Comparison of ENCODE assay signal across 1 cellular context in the genomic region with DNA sequence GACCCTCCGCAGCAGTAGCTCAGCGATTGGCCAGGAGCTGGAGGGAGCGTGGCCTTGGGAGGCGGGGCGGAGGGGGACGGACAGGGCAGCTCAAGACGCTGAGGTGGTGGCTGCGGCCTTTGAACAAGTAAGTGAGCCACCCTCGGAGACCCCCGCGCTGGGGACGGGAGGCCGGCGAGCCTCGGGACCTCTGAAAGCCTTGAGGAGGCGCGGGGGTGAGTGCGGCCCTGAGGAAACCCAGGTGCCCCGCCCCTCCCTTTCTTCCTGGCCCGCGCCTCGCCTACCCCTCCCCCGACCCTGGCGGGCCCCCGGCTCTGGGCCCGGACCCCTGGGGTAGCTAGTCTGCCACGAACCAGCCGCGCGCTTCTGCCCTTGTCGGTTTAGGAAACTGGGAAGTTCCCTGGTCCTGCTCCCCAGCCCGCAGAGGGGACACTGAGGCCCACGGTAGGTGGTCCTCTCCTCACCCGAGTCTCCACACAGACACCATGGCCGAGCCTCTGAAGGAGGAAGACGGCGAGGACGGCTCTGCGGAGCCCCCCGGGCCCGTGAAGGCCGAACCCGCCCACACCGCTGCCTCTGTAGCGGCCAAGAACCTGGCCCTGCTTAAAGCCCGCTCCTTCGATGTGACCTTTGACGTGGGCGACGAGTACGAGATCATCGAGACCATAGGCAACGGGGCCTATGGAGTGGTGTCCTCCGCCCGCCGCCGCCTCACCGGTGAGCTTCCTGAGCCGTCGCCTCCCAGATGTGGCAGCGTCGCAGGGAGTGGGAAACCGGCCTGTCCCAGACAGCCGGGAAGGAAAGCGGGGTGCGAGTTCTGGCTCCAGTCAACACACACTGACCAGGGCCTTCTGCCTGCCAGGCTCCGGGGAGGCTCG.
TF ChIP-seq lines count a peak whose summit lies in the region.

A gene (plus strand): TSS at position 83 of the 878 bp plus-strand sequence. CDS start 403 bp downstream, at position 486.

TF ChIP-seq in HepG2, 621 proteins besides CTCF, POLR2A, EP300 and RAD21 (continued from another document):
- TF ChIP-seq, protein P1, sequence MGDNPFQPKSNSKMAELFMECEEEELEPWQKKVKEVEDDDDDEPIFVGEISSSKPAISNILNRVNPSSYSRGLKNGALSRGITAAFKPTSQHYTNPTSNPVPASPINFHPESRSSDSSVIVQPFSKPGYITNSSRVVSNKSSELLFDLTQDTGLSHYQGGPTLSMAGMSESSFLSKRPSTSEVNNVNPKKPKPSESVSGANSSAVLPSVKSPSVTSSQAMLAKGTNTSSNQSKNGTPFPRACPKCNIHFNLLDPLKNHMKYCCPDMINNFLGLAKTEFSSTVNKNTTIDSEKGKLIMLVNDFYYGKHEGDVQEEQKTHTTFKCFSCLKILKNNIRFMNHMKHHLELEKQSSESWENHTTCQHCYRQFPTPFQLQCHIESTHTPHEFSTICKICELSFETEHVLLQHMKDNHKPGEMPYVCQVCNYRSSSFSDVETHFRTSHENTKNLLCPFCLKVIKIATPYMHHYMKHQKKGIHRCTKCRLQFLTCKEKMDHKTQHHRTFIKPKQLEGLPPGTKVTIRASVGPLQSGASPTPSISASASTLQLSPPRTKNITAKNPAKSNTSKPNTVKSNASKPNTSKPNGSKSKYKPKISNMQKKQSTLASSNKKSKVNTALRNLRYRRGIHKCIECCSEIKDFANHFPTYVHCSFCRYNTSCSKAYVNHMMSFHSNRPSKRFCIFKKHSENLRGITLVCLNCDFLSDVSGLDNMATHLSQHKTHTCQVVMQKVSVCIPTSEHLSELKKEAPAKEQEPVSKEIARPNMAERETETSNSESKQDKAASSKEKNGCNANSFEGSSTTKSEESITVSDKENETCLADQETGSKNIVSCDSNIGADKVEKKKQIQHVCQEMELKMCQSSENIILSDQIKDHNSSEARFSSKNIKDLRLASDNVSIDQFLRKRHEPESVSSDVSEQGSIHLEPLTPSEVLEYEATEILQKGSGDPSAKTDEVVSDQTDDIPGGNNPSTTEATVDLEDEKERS (CRISPR knock-in tag; IDR thresholded peaks at IDR 0.05): 0 out of 2 replicates have a peak, but pooled peaks have one; percentile 9
- 0 out of 2 replicates have a peak, but pooled peaks have one; percentile 48 for TF ChIP-seq ARNT2 (CRISPR knock-in tag; IDR thresholded peaks at IDR 0.05; ENCODE audit: low read depth)
- no peak for TF ChIP-seq GATA4 (IDR thresholded peaks at IDR 0.05; ENCODE audit: borderline replicate concordance, low read depth)
- no peak for TF ChIP-seq SP1 (IDR thresholded peaks at IDR 0.05)
- TF ChIP-seq SP1 (CRISPR knock-in tag; IDR thresholded peaks at IDR 0.05): peak; percentile 77; the same call in 1 of the 2 replicates
- peak; percentile 84; the same call in 1 of the 2 replicates for TF ChIP-seq ZNF749 (CRISPR knock-in tag; IDR thresholded peaks at IDR 0.05; ENCODE audit: borderline replicate concordance)
- TF ChIP-seq, protein P2, sequence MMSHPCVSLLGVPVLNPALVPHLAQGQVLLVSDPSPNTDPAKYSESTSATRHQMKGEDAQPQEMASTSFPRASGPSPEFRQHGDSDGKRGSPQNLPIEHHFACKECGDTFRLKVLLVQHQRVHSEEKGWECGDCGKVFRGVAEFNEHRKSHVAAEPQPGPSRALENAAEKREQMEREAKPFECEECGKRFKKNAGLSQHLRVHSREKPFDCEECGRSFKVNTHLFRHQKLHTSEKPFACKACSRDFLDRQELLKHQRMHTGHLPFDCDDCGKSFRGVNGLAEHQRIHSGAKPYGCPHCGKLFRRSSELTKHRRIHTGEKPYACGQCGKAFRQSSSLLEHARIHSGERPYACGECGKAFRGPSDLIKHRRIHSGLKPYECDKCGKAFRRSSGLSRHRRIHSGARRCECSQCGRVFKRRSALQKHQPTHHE (CRISPR knock-in tag; IDR thresholded peaks at IDR 0.05; ENCODE audit: borderline replicate concordance): no peak
- peak; percentile 51; the same call in 1 of the 2 replicates for TF ChIP-seq ZNF317 (CRISPR knock-in tag; IDR thresholded peaks at IDR 0.05)
- TF ChIP-seq ZNF652 (CRISPR knock-in tag; IDR thresholded peaks at IDR 0.05; ENCODE audit: borderline replicate concordance, low read depth): no peak
- TF ChIP-seq PHF8 (CRISPR knock-in tag; IDR thresholded peaks at IDR 0.05): 0 out of 2 replicates have a peak, but pooled peaks have one; percentile 22
- peak; percentile 60; the same call in 1 of the 2 replicates for TF ChIP-seq ZNF891 (CRISPR knock-in tag; IDR thresholded peaks at IDR 0.05)
- TF ChIP-seq REXO4 (CRISPR knock-in tag; IDR thresholded peaks at IDR 0.05; ENCODE audit: borderline replicate concordance): 0 out of 2 replicates have a peak, but pooled peaks have one; percentile 61
- TF ChIP-seq, protein P3, sequence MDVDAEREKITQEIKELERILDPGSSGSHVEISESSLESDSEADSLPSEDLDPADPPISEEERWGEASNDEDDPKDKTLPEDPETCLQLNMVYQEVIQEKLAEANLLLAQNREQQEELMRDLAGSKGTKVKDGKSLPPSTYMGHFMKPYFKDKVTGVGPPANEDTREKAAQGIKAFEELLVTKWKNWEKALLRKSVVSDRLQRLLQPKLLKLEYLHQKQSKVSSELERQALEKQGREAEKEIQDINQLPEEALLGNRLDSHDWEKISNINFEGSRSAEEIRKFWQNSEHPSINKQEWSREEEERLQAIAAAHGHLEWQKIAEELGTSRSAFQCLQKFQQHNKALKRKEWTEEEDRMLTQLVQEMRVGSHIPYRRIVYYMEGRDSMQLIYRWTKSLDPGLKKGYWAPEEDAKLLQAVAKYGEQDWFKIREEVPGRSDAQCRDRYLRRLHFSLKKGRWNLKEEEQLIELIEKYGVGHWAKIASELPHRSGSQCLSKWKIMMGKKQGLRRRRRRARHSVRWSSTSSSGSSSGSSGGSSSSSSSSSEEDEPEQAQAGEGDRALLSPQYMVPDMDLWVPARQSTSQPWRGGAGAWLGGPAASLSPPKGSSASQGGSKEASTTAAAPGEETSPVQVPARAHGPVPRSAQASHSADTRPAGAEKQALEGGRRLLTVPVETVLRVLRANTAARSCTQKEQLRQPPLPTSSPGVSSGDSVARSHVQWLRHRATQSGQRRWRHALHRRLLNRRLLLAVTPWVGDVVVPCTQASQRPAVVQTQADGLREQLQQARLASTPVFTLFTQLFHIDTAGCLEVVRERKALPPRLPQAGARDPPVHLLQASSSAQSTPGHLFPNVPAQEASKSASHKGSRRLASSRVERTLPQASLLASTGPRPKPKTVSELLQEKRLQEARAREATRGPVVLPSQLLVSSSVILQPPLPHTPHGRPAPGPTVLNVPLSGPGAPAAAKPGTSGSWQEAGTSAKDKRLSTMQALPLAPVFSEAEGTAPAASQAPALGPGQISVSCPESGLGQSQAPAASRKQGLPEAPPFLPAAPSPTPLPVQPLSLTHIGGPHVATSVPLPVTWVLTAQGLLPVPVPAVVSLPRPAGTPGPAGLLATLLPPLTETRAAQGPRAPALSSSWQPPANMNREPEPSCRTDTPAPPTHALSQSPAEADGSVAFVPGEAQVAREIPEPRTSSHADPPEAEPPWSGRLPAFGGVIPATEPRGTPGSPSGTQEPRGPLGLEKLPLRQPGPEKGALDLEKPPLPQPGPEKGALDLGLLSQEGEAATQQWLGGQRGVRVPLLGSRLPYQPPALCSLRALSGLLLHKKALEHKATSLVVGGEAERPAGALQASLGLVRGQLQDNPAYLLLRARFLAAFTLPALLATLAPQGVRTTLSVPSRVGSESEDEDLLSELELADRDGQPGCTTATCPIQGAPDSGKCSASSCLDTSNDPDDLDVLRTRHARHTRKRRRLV (CRISPR knock-in tag; IDR thresholded peaks at IDR 0.05): 0 out of 2 replicates have a peak, but pooled peaks have one; percentile 25
- 0 out of 2 replicates have a peak, but pooled peaks have one; percentile 31 for TF ChIP-seq KDM5A (IDR thresholded peaks at IDR 0.05; ENCODE audit: borderline replicate concordance, low read length)
- TF ChIP-seq SP2 (CRISPR knock-in tag; IDR thresholded peaks at IDR 0.05): peak; percentile 90; the same call in 1 of the 2 replicates
- TF ChIP-seq RBFOX2 (IDR thresholded peaks at IDR 0.05; ENCODE audit: low read depth, low read length): peak; percentile 17
- no peak for TF ChIP-seq POGZ (CRISPR knock-in tag; IDR thresholded peaks at IDR 0.05)
- no peak for TF ChIP-seq IRF2 (CRISPR knock-in tag; IDR thresholded peaks at IDR 0.05)
- no peak for TF ChIP-seq ZNF567 (CRISPR knock-in tag; IDR thresholded peaks at IDR 0.05; ENCODE audit: borderline replicate concordance)
- TF ChIP-seq, protein P4, sequence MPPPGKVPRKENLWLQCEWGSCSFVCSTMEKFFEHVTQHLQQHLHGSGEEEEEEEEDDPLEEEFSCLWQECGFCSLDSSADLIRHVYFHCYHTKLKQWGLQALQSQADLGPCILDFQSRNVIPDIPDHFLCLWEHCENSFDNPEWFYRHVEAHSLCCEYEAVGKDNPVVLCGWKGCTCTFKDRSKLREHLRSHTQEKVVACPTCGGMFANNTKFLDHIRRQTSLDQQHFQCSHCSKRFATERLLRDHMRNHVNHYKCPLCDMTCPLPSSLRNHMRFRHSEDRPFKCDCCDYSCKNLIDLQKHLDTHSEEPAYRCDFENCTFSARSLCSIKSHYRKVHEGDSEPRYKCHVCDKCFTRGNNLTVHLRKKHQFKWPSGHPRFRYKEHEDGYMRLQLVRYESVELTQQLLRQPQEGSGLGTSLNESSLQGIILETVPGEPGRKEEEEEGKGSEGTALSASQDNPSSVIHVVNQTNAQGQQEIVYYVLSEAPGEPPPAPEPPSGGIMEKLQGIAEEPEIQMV (CRISPR knock-in tag; IDR thresholded peaks at IDR 0.05; ENCODE audit: low read depth): no peak
- 0 out of 2 replicates have a peak, but pooled peaks have one; percentile 45 for TF ChIP-seq CHCHD3 (CRISPR knock-in tag; IDR thresholded peaks at IDR 0.05)
- TF ChIP-seq, protein P5, sequence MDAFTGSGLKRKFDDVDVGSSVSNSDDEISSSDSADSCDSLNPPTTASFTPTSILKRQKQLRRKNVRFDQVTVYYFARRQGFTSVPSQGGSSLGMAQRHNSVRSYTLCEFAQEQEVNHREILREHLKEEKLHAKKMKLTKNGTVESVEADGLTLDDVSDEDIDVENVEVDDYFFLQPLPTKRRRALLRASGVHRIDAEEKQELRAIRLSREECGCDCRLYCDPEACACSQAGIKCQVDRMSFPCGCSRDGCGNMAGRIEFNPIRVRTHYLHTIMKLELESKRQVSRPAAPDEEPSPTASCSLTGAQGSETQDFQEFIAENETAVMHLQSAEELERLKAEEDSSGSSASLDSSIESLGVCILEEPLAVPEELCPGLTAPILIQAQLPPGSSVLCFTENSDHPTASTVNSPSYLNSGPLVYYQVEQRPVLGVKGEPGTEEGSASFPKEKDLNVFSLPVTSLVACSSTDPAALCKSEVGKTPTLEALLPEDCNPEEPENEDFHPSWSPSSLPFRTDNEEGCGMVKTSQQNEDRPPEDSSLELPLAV (CRISPR knock-in tag; conservative IDR thresholded peaks at IDR 0.05; ENCODE audit: low read depth): no peak
- no peak for TF ChIP-seq HNRNPUL1 (IDR thresholded peaks at IDR 0.05; ENCODE audit: low read depth, low read length)
- no peak for TF ChIP-seq POLR2AphosphoS2 (IDR thresholded peaks at IDR 0.05; ENCODE audit: low read depth, low read length)
